ENCODE assay signal across 22 cellular contexts in the genomic region with DNA sequence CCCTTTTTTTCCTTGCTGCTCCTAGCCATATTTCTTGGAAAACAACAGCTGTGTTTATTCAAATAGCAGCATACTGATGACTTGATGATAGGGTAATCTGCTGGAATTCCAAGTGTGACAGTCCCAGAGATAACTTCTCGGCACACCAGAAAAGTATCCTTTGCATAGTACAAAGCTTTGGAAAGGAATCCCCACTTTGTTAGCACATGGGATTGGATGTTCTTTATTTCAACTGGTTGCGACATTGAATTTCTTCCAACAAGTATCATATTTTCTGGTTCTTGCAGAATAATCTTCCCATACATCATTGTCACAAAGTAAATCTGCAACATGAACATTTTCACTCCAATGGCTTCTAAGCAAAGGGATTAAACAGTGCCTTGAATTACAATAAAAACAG.
"Had no signal": no experiment of that assay in that cellular context is flagged by ENCODE, and none has a peak within 500 bp of the region (broad histone marks: within the 10 kb centered on the region; RNA-seq: fewer than 3 reads in every experiment).

No MANE protein-coding gene starts in this region.

- H3K4me2 ChIP-seq: SK-N-SH had no signal

- ATAC-seq: activated T-cell treated with anti-CD3 and anti-CD28 coated beads, Interleukin-2, amount 50 U/mL, for 72 hours; heart right ventricle had no signal

- H3K9me3 ChIP-seq: breast epithelium, heart right ventricle, SK-N-SH, tibial nerve had no signal

- DNase-seq: activated CD4-positive, alpha-beta T cell treated with anti-CD3 and anti-CD28 coated beads, Interleukin-2, amount 50 U/mL, for 1 hour; activated CD4-positive, CD25-positive, alpha-beta regulatory T cell treated with anti-CD3 and anti-CD28 coated beads, Interleukin-2, amount 50 U/mL, for 72 hours; activated CD8-positive, alpha-beta memory T cell treated with anti-CD3 and anti-CD28 coated beads for 24 hours; activated effector memory CD4-positive, alpha-beta T cell treated with anti-CD3 and anti-CD28 coated beads, Interleukin-2, amount 50 U/mL, for 16 hours; activated naive CD4-positive, alpha-beta T cell treated with anti-CD3 and anti-CD28 coated beads, Interleukin-2, amount 50 U/mL, for 16 hours; activated T-cell treated with anti-CD3 and anti-CD28 coated beads, Interleukin-2, amount 50 U/mL, for 72 hours; heart right ventricle; immature natural killer cell; kidney glomerular epithelial cell; nephron progenitor cell; nucleus accumbens; retina; SK-N-SH; stimulated activated CD4-positive, alpha-beta T cell treated with anti-CD3 and anti-CD28 coated beads, Interleukin-2, amount 100 ng/mL, for 24 hours; stimulated activated naive CD4-positive, alpha-beta T cell treated with Interleukin-2 at 50 U/mL for 16 hours; substantia nigra; T-helper 1 cell; T1000 had no signal

- H3K36me3 ChIP-seq: breast epithelium, heart right ventricle, tibial nerve had no signal

- H3K9me2 ChIP-seq: SK-N-SH had no signal

- H3K4me1 ChIP-seq: breast epithelium, heart right ventricle, tibial nerve had no signal

- FAIRE-seq: astrocyte had no signal

- H3K27me3 ChIP-seq: breast epithelium, heart right ventricle, tibial nerve had no signal

- H3K27ac ChIP-seq: breast epithelium, coronary artery, heart right ventricle, tibial nerve had no signal

- H3K4me3 ChIP-seq: breast epithelium, coronary artery, heart right ventricle, tibial nerve had no signal
